In the genomic region with DNA sequence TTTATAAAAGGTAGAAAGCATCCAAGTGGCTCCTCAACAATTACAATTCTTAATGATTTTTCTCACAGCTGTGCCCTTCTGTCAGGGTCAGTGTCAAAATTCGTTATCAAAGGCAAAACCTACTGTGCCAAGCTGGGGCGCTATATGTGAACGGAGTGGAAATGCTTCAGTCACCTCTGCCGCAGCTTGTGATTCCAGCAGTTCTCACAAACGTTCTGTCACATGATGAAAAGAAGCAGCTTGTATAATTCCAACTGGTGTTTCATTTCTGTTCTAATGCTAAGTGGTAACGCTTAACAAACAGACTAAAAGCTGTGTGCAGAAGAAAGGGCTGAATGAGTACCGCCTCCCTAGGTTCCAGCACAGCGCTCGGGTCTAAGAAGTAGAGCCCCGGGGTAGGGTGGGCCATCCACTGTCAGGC, we compare ENCODE assay signal across 3 cellular contexts.
TF ChIP-seq lines count a peak whose summit lies in the region.

No MANE protein-coding gene starts in this region.

TF ChIP-seq in SK-N-SH, 30 proteins besides CTCF, POLR2A, EP300 and RAD21:
- TF ChIP-seq GABPA (IDR thresholded peaks at IDR 0.05; ENCODE audit: low read depth) (no peak), JUND (IDR thresholded peaks at IDR 0.05) (no peak)
TF ChIP-seq in SK-N-SH: peak in this region for 0.

TF ChIP-seq in SK-N-SH treated with all-trans-retinoic acid at 6 μM for 48 hours, 23 proteins besides CTCF, POLR2A, EP300 and RAD21:
- TF ChIP-seq ZNF565 (CRISPR knock-in tag; conservative IDR thresholded peaks at IDR 0.05; ENCODE audit: low read depth): no peak
- TF ChIP-seq ZC3H10 (CRISPR knock-in tag; IDR thresholded peaks at IDR 0.05): no peak
- no peak for TF ChIP-seq PATZ1 (CRISPR knock-in tag; IDR thresholded peaks at IDR 0.05; ENCODE audit: borderline replicate concordance)
- no peak for TF ChIP-seq ZFP30 (CRISPR knock-in tag; IDR thresholded peaks at IDR 0.05)

TF ChIP-seq in HepG2, 621 proteins besides CTCF, POLR2A, EP300 and RAD21:
- no peak for TF ChIP-seq ATRX (CRISPR knock-in tag; IDR thresholded peaks at IDR 0.05; ENCODE audit: borderline replicate concordance)
- TF ChIP-seq ZNF205 (CRISPR knock-in tag; IDR thresholded peaks at IDR 0.05): no peak
- TF ChIP-seq, protein P1, sequence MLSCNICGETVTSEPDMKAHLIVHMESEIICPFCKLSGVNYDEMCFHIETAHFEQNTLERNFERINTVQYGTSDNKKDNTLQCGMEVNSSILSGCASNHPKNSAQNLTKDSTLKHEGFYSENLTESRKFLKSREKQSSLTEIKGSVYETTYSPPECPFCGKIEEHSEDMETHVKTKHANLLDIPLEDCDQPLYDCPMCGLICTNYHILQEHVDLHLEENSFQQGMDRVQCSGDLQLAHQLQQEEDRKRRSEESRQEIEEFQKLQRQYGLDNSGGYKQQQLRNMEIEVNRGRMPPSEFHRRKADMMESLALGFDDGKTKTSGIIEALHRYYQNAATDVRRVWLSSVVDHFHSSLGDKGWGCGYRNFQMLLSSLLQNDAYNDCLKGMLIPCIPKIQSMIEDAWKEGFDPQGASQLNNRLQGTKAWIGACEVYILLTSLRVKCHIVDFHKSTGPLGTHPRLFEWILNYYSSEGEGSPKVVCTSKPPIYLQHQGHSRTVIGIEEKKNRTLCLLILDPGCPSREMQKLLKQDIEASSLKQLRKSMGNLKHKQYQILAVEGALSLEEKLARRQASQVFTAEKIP (CRISPR knock-in tag; IDR thresholded peaks at IDR 0.05; ENCODE audit: borderline replicate concordance): no peak
